Comparison of ENCODE assay signal across 20 cellular contexts in genomic region chr3:134320749-134321148, GRCh38. TPM values are rescaled to one million over a fixed set of nuclear protein-coding genes. Genes with fewer than 3 reads are reported as not detected.
DNase-seq lines count a peak whose midpoint lies in the region; ATAC-seq, FAIRE-seq and TF ChIP-seq lines count a peak whose summit lies in the region.
"Had no signal": no experiment of that assay in that cellular context is flagged by ENCODE, and none has a peak within 500 bp of the region (broad histone marks: within the 10 kb centered on the region; RNA-seq: fewer than 3 reads in every experiment).

No MANE protein-coding gene starts in this region.

- no peaks in the 10 kb centered on the region for H3K27me3 ChIP-seq in left lung

- no peak overlapping the region for H3K27ac Mint-ChIP-seq in activated T-helper 17 cell treated with anti-CD3 and anti-CD28 coated beads, Interleukin-2, amount 50 U/mL, for 72 hours
- H3K27ac Mint-ChIP-seq: activated naive CD4-positive, alpha-beta T cell treated with anti-CD3 and anti-CD28 coated beads, Interleukin-2, amount 50 U/mL, for 24 hours; CD8-positive, alpha-beta T cell; stimulated activated naive B cell treated with anti-CD40 and anti-IgM and Interleukin-4, amounts not matched to agents 10 μg/mL and 1 μg/mL and 100 μg/mL, for 72 hours had no signal

- peak; percentile 84 for FAIRE-seq in urothelium cell line (lab: Jason Lieb, UNC)
- FAIRE-seq: HepG2 had no signal

- peak; percentile 41 for DNase-seq in activated CD8-positive, alpha-beta memory T cell treated with anti-CD3 and anti-CD28 coated beads for 24 hours
- no peak for DNase-seq in activated CD8-positive, alpha-beta memory T cell treated with anti-CD3 and anti-CD28 coated beads, Interleukin-2, amount 50 U/mL, for 4 hours
- no peak for DNase-seq in left lung
- DNase-seq in urothelium cell line (ENCODE audit: low spot score) = peak; percentile 67
- no peak for DNase-seq in stimulated activated naive CD4-positive, alpha-beta T cell (lab: John Stamatoyannopoulos, UW)
- no peak for DNase-seq in left ventricle myocardium superior
- DNase-seq: caudate nucleus; GDM1; NCI-H1417; NCI-H524 treated with DMSO at 0.1 percent for 48 hours; right cardiac atrium; SHP77; stimulated activated CD4-positive, alpha-beta T cell treated with anti-CD3 and anti-CD28 coated beads, Interleukin-4, amount 100 ng/mL, for 4 hours; stimulated activated naive B cell treated with anti-CD40 and anti-IgM and Interleukin-4, amounts not matched to agents 10 μg/mL and 1 μg/mL and 100 μg/mL, for 72 hours had no signal

- no peaks in the 10 kb centered on the region for H3K36me3 ChIP-seq in left lung

- peak; percentile 32 for ATAC-seq in activated T-helper 17 cell treated with anti-CD3 and anti-CD28 coated beads, Interleukin-2, amount 50 U/mL, for 72 hours (replicated peaks)
- ATAC-seq in left lung (peak; percentile 31), GM21786 (IDR thresholded peaks at IDR 0.05; ENCODE audit: unreplicated experiment) (no peak), left ventricle myocardium superior (no peak)
- ATAC-seq: CD8-positive, alpha-beta T cell; HepG2; right cardiac atrium; stimulated activated naive B cell treated with anti-CD40 and anti-IgM and Interleukin-4, amounts not matched to agents 10 μg/mL and 1 μg/mL and 100 μg/mL, for 72 hours had no signal

- peaks cover under 1 to 3% of the 10 kb centered on the region in 2 donors for H3K4me1 ChIP-seq in left lung

- no peak overlapping the region for H3K4me3 ChIP-seq in left lung

- H3K4me1 Mint-ChIP-seq in activated T-helper 17 cell treated with anti-CD3 and anti-CD28 coated beads, Interleukin-2, amount 50 U/mL, for 72 hours = no peaks in the 10 kb centered on the region
- H3K4me1 Mint-ChIP-seq: activated naive CD4-positive, alpha-beta T cell treated with anti-CD3 and anti-CD28 coated beads, Interleukin-2, amount 50 U/mL, for 24 hours had no signal

- no peaks in the 10 kb centered on the region for H3K36me3 Mint-ChIP-seq in activated T-helper 17 cell treated with anti-CD3 and anti-CD28 coated beads, Interleukin-2, amount 50 U/mL, for 72 hours (ENCODE audit: low read depth)
- H3K36me3 Mint-ChIP-seq: activated naive CD4-positive, alpha-beta T cell treated with anti-CD3 and anti-CD28 coated beads, Interleukin-2, amount 50 U/mL, for 24 hours; CD8-positive, alpha-beta T cell; stimulated activated naive B cell treated with anti-CD40 and anti-IgM and Interleukin-4, amounts not matched to agents 10 μg/mL and 1 μg/mL and 100 μg/mL, for 72 hours had no signal

- H3K27ac ChIP-seq in left lung = no peak overlapping the region
- H3K27ac ChIP-seq: 22Rv1 had no signal

- intact Hi-C loops in left lung (cut with DNase I) = no loop called here
- intact Hi-C loops in left ventricle myocardium superior (cut with micrococcal nuclease) = no loop called here

- no peaks in the 10 kb centered on the region for H3K9me3 Mint-ChIP-seq in activated T-helper 17 cell treated with anti-CD3 and anti-CD28 coated beads, Interleukin-2, amount 50 U/mL, for 72 hours
- H3K9me3 Mint-ChIP-seq: activated naive CD4-positive, alpha-beta T cell treated with anti-CD3 and anti-CD28 coated beads, Interleukin-2, amount 50 U/mL, for 24 hours; CD8-positive, alpha-beta T cell; stimulated activated naive B cell treated with anti-CD40 and anti-IgM and Interleukin-4, amounts not matched to agents 10 μg/mL and 1 μg/mL and 100 μg/mL, for 72 hours had no signal

- TF ChIP-seq CTCF in left lung (IDR thresholded peaks at IDR 0.05) = no peak

- peaks cover 12% of the 10 kb centered on the region for H3K27me3 Mint-ChIP-seq in activated T-helper 17 cell treated with anti-CD3 and anti-CD28 coated beads, Interleukin-2, amount 50 U/mL, for 72 hours

- no peak overlapping the region for H3K4me3 Mint-ChIP-seq in activated T-helper 17 cell treated with anti-CD3 and anti-CD28 coated beads, Interleukin-2, amount 50 U/mL, for 72 hours
- H3K4me3 Mint-ChIP-seq: activated naive CD4-positive, alpha-beta T cell treated with anti-CD3 and anti-CD28 coated beads, Interleukin-2, amount 50 U/mL, for 24 hours; CD8-positive, alpha-beta T cell; stimulated activated naive B cell treated with anti-CD40 and anti-IgM and Interleukin-4, amounts not matched to agents 10 μg/mL and 1 μg/mL and 100 μg/mL, for 72 hours had no signal

- no peaks in the 10 kb centered on the region for H3K9me3 ChIP-seq in left lung

RNA-seq across cellular contexts. Expression of gene AMOTL2, which starts 53.5 kb away (rescaled TPM):
- total RNA-seq in activated T-helper 17 cell treated with anti-CD3 and anti-CD28 coated beads, Interleukin-2, amount 50 U/mL, for 72 hours = not detected
- total RNA-seq in left lung (100 to 1,000 TPM in 1 of 2 donors, 10 to 100 TPM in 1; 69.2 to 106 TPM), left ventricle myocardium superior (53.9 TPM)
- total RNA-seq: CD8-positive, alpha-beta T cell had no signal

Comparison
In these comparisons a context has a peak if more than half of its experiments do, and no peak if none do; other contexts are left out.
1. DNase-seq: peak in activated CD8-positive, alpha-beta memory T cell treated with anti-CD3 and anti-CD28 coated beads for 24 hours (single experiment) and urothelium cell line (single experiment); none in activated CD8-positive, alpha-beta memory T cell treated with anti-CD3 and anti-CD28 coated beads, Interleukin-2, amount 50 U/mL, for 4 hours (single experiment), left lung (0 of 2), stimulated activated naive CD4-positive, alpha-beta T cell (0 of 6) and left ventricle myocardium superior (single experiment).
2. ATAC-seq: peak in activated T-helper 17 cell treated with anti-CD3 and anti-CD28 coated beads, Interleukin-2, amount 50 U/mL, for 72 hours (single experiment) and left lung (single experiment); none in GM21786 (single experiment) and left ventricle myocardium superior (single experiment).
3. RNA of gene AMOTL2, which starts 53.5 kb away (total RNA-seq): 69.2 to 106 TPM in left lung and 53.9 TPM in left ventricle myocardium superior (single experiment); not detected in activated T-helper 17 cell treated with anti-CD3 and anti-CD28 coated beads, Interleukin-2, amount 50 U/mL, for 72 hours; every median in the first group is over 10 times any median in the second.